ENCODE assay signal across 8 cellular contexts in genomic region chr1:150764617-150765090, GRCh38. TPM values are rescaled to one million over a fixed set of nuclear protein-coding genes. Genes with fewer than 3 reads are reported as not detected.
DNase-seq lines count a peak whose midpoint lies in the region; ATAC-seq and TF ChIP-seq lines count a peak whose summit lies in the region.

No MANE protein-coding gene starts in this region.

- no peaks in the 10 kb centered on the region for H3K36me3 ChIP-seq in sigmoid colon

- H3K27me3 ChIP-seq in sigmoid colon = no peaks in the 10 kb centered on the region

- H3K4me3 ChIP-seq in GM08714 (ENCODE audit: low read length) (peak overlapping the region; percentile 87), sigmoid colon (peak overlapping the region in 3 of 4 donors; percentile 26 to 38 (median 27))

- peaks cover 0 to 19% (median 12%) of the 10 kb centered on the region in 4 donors for H3K4me1 ChIP-seq in sigmoid colon

- no peak for TF ChIP-seq CTCF in sigmoid colon (IDR thresholded peaks at IDR 0.05)

- DNase-seq in OCI-M1 (lab: John Stamatoyannopoulos, UW) = peak; percentile 67
- no peak for DNase-seq in epithelial cell of prostate (ENCODE audit: low read depth, low spot score)
- no peak for DNase-seq in sigmoid colon
- no peak for DNase-seq in SKM-1 (lab: John Stamatoyannopoulos, UW; ENCODE audit: unreplicated experiment)
- no peak for DNase-seq in D341Med (ENCODE audit: low spot score)

- intact Hi-C loops in sigmoid colon (cut with DNase I) = no loop called here

- H3K27ac ChIP-seq in epithelial cell of prostate (peak overlapping the region; percentile 52), sigmoid colon (peak overlapping the region; percentile 36 to 58 (median 52))

- no peak for TF ChIP-seq POLR2A in sigmoid colon (IDR thresholded peaks at IDR 0.05)
- no peak for TF ChIP-seq POLR2A in GM18505 (IDR thresholded peaks at IDR 0.05; ENCODE audit: borderline replicate concordance, extremely low read depth, insufficient read depth, insufficient read length)

- 2 to 26% methylated on average over 2 of the region's 2 CpGs for WGBS in sigmoid colon, 2 donors

- ATAC-seq in GM18519 (IDR thresholded peaks at IDR 0.05; ENCODE audit: low FRiP score, unreplicated experiment) (no peak), GM18505 (IDR thresholded peaks at IDR 0.05; ENCODE audit: unreplicated experiment) (no peak)

- H3K9me3 ChIP-seq in sigmoid colon = no peaks in the 10 kb centered on the region

- no peak for TF ChIP-seq EP300 in sigmoid colon (IDR thresholded peaks at IDR 0.05)

RNA-seq across cellular contexts. Expression of gene CTSS, which starts 0.9 kb away (rescaled TPM):
- total RNA-seq in sigmoid colon = 10 to 100 TPM; 16.3 to 63.3 (median 44.6) TPM
- 100 to 1,000 TPM in 2 of 3 donors, 10 to 100 TPM in 1; 69.7 to 267 (median 264) TPM for polyA plus RNA-seq in sigmoid colon

RNA-seq across cellular contexts. Expression of gene CTSK, which starts 43.4 kb away (rescaled TPM):
- total RNA-seq in sigmoid colon = 100 to 1,000 TPM in 1 of 4 donors, 10 to 100 TPM in 3; 33.5 to 114 (median 82.7) TPM
- polyA plus RNA-seq in sigmoid colon = 10 to 100 TPM in 2 of 3 donors, 1 to 10 TPM in 1; 7.6 to 66.3 (median 56.5) TPM

RNA-seq across cellular contexts. Expression of gene HORMAD1, which starts 44.0 kb away (rescaled TPM):
- total RNA-seq in sigmoid colon = not detected
- polyA plus RNA-seq in sigmoid colon = under 1 TPM in 2 of 3 donors, not detected in 1; 0.32 to 0.69 TPM
